ENCODE assay signal across 8 cellular contexts in the genomic region with DNA sequence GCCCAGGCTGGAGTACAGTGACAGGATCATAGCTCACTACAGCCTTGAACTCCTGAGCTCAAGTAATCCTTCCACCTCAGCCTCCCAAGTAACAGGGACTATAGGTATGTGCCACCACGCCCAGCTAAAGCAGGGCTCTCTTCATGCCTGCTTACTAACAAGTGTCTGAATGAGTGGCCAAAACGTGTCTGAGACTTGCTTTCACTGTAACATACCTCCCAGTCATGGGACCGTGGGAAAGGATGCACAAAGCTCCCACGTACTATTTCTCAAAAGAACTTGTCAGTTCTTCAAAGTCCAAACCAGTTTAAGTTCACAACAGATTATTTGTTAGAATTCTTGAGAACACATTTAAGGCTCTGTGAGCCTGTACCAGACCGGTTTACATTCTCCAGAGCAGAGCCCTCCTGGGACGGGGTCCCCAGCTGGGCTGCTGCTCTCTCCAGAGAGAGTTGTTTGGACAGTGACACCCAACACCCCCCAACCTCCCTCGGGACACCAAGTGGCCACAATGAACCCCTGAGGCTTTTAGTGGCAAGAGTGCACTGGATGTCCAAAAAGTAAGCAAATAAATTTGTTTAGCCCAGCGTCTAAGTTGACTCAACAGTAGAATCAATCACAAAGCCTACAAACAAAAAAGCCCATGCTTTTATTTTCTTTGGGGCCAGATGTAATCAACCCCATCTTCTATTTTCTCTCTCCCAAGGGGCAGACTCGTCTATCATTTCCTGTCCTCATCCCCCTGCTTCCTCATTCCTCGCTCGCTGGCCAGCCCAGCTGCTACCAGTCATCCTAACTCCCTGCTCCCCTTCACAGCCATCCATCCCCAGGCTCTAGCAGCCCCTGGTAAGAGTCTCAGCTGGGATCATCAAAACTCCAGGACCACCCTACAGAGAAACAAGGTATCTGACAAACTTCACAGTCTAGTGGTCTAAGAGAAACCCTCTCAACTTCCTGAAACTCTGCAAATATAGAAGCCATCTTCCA. TPM values are rescaled to one million over a fixed set of nuclear protein-coding genes. Genes with fewer than 3 reads are reported as not detected.
A peak's percentile ranks its signal among the peaks of the same experiment; 100 is the strongest.
DNase-seq lines count a peak whose midpoint lies in the region; ATAC-seq and TF ChIP-seq lines count a peak whose summit lies in the region.

No MANE protein-coding gene starts in this region.

- DNase-seq in GM06990 (ENCODE audit: extremely low read depth, insufficient read length), result peak; percentile 75
- peak; percentile 54 for DNase-seq in epithelial cell of esophagus (ENCODE audit: low read depth)
- DNase-seq in left lobe of liver (ENCODE audit: low spot score), result no peak
- DNase-seq in PC-3, result no peak
- DNase-seq in GM10248 (ENCODE audit: extremely low spot score), result no peak
- no peak for DNase-seq in NCI-H2227 (lab: John Stamatoyannopoulos, UW; ENCODE audit: unreplicated experiment)

- TF ChIP-seq CTCF in GM06990 (IDR thresholded peaks at IDR 0.05; ENCODE audit: insufficient read depth, low read length, poor library complexity, severe bottlenecking) (no peak), epithelial cell of esophagus (IDR thresholded peaks at IDR 0.05; ENCODE audit: insufficient read depth, low read depth, low read length, missing control alignments) (no peak), PC-3 (conservative IDR thresholded peaks at IDR 0.05; ENCODE audit: low read depth, low read length) (no peak), GM10248 (IDR thresholded peaks at IDR 0.05; ENCODE audit: control extremely low read depth, extremely low read depth, low read depth, missing control alignments) (no peak)

- no peak overlapping the region for H2AFZ ChIP-seq in PC-3 (ENCODE audit: low read length)

- H3K27me3 ChIP-seq in GM06990 (replicated peaks; ENCODE audit: control insufficient read depth, insufficient read depth, low read length) (no peaks in the 10 kb centered on the region), PC-3 (ENCODE audit: low read length) (no peaks in the 10 kb centered on the region)

- H3K27ac ChIP-seq in PC-3 (ENCODE audit: low read length), result no peak overlapping the region

- intact Hi-C loops in PC-3 (cut with micrococcal nuclease), result no loop called here

- ATAC-seq in GM21367 (IDR thresholded peaks at IDR 0.05; ENCODE audit: unreplicated experiment), result peak; percentile 58
- peak; percentile 65 for ATAC-seq in HG03460 (IDR thresholded peaks at IDR 0.05; ENCODE audit: unreplicated experiment)
- ATAC-seq in left lobe of liver, result no peak
- ATAC-seq in PC-3, result no peak

- no peaks in the 10 kb centered on the region for H3F3A ChIP-seq in PC-3 (ENCODE audit: low read length, unreplicated experiment)

- H3K9me2 ChIP-seq in PC-3 (replicated peaks; ENCODE audit: low read length), result no peaks in the 10 kb centered on the region

- POLR2A ChIA-PET in PC-3 (lab: Charles Lee; ENCODE audit: unreplicated experiment), result no interaction called here
- POLR2A ChIA-PET in GM10248 (lab: Yijun Ruan, JAX), result interaction anchor here (0.5 to 1.3 kb wide), 4 partner anchors 8 to 90 kb away, joined by 4 to 8 read pairs (median 5); no protein-coding TSS in a partner anchor

- no peaks in the 10 kb centered on the region for H3K79me2 ChIP-seq in PC-3 (ENCODE audit: low read length)

- no peak overlapping the region for H3K9ac ChIP-seq in PC-3 (ENCODE audit: low read length)

- CTCF ChIA-PET in PC-3 (lab: Charles Lee), result no interaction called here
- CTCF ChIA-PET in GM10248 (lab: Yijun Ruan, JAX), result interaction anchor here (0.7 to 1.8 kb wide), 7 partner anchors 8 to 22 kb away, joined by 3 to 8 read pairs (median 3); no protein-coding TSS in a partner anchor

- H3K4me1 ChIP-seq in PC-3 (ENCODE audit: insufficient read depth, low read length), result no peaks in the 10 kb centered on the region

- no peak overlapping the region for H3K4me2 ChIP-seq in PC-3 (ENCODE audit: low read length)

- H3K4me3 ChIP-seq in GM06990 (replicated peaks; ENCODE audit: low read depth, low read length) (peak overlapping the region; percentile 35), epithelial cell of esophagus (ENCODE audit: low read length) (no peak overlapping the region), PC-3 (ENCODE audit: low read length) (no peak overlapping the region)

- H3K9me3 ChIP-seq in PC-3 (ENCODE audit: low read length), result no peaks in the 10 kb centered on the region

- no peaks in the 10 kb centered on the region for H4K20me1 ChIP-seq in PC-3 (ENCODE audit: low read length)

- BruUV-seq in PC-3 (replicated peaks; lab: Mats Ljungman, UMichigan), result no TSS peak

- H3K36me3 ChIP-seq in GM06990 (ENCODE audit: control insufficient read depth, insufficient read depth, low read length) (no peaks in the 10 kb centered on the region), PC-3 (ENCODE audit: low read depth, low read length) (no peaks in the 10 kb centered on the region)

RNA-seq across cellular contexts. Expression of a gene that starts 23.9 kb away (rescaled TPM):
- 8.6 TPM for total RNA-seq in left lobe of liver
- 20.7 and 24.5 TPM in 2 replicates for total RNA-seq in PC-3 (2014; rRNA removed)

Comparison
In these comparisons a context has a peak if more than half of its experiments do, and no peak if none do; other contexts are left out.
1. DNase-seq: peak in GM06990 (single experiment) and epithelial cell of esophagus (single experiment); none in left lobe of liver (single experiment), PC-3 (single experiment), GM10248 (single experiment) and NCI-H2227 (single experiment).
2. ATAC-seq: peak in GM21367 (single experiment) and HG03460 (single experiment); none in left lobe of liver (single experiment) and PC-3 (single experiment).